Comparison of ENCODE assay signal across 9 cellular contexts in genomic region chr11:96045622-96046456, GRCh38.
DNase-seq lines count a peak whose midpoint lies in the region; ATAC-seq and TF ChIP-seq lines count a peak whose summit lies in the region.
"Had no signal": no experiment of that assay in that cellular context is flagged by ENCODE, and none has a peak within 500 bp of the region (broad histone marks: within the 10 kb centered on the region; RNA-seq: fewer than 3 reads in every experiment).

No MANE protein-coding gene starts in this region.

- no peaks in the 10 kb centered on the region for H3F3A ChIP-seq in SK-N-SH (replicated peaks; ENCODE audit: insufficient read depth)

- peaks cover 0 to 6% of the 10 kb centered on the region in 2 experiments for H3K36me3 ChIP-seq in SK-N-SH (replicated peaks in 1 of 2; ENCODE audit: control insufficient read depth in 1 of 2, insufficient read depth in 2 of 2, low read length in 1 of 2)

- no peak for DNase-seq in CD4-positive, alpha-beta T cell
- DNase-seq in SK-N-SH (peak; percentile 24), glomerular visceral epithelial cell (ENCODE audit: extremely low spot score) (peak; percentile 35), omental fat pad (ENCODE audit: low spot score) (peak; percentile 27)
- no peak for DNase-seq in activated CD4-positive, CD25-positive, alpha-beta regulatory T cell (lab: John Stamatoyannopoulos, UW)
- DNase-seq in stimulated activated CD4-positive, alpha-beta T cell treated with anti-CD3 and anti-CD28 coated beads, Interleukin-2, amount 100 ng/mL, for 48 hours = no peak
- DNase-seq: stimulated activated naive CD8-positive, alpha-beta T cell treated with anti-CD3 and anti-CD28 coated beads, Interleukin-15, amount 100 ng/mL, for 72 hours had no signal

- POLR2A ChIA-PET in CD4-positive, alpha-beta T cell (lab: Charles Lee) = interaction anchor here (1.0 kb wide), 1 partner anchor 297 kb away, joined by 3 read pairs; the partner anchor contains the start of gene MAML2
- POLR2A ChIA-PET in SK-N-SH (lab: Yijun Ruan, JAX) = no interaction called here

- 0 out of 4 replicates have a peak overlapping the region, but pooled peaks of 1 of the 2 experiments have one; percentile 9 for H3K4me3 ChIP-seq in SK-N-SH (ENCODE audit: low read depth in 2 of 2, low read length in 1 of 2)

- peaks cover 61% of the 10 kb centered on the region for H3K36me3 Mint-ChIP-seq in CD4-positive, alpha-beta T cell (ENCODE audit: low read depth)

- no peaks in the 10 kb centered on the region for H3K9me3 Mint-ChIP-seq in CD4-positive, alpha-beta T cell
- H3K9me3 Mint-ChIP-seq: stimulated activated naive CD8-positive, alpha-beta T cell treated with anti-CD3 and anti-CD28 coated beads, Interleukin-15, amount 100 ng/mL, for 72 hours had no signal

- peak; percentile 44 for TF ChIP-seq RAD21 in SK-N-SH (IDR thresholded peaks at IDR 0.05; ENCODE audit: low read length)

- peak overlapping the region; percentile 12 for H3K27ac Mint-ChIP-seq in CD4-positive, alpha-beta T cell

- H3K4me2 ChIP-seq in SK-N-SH = peak overlapping the region; percentile 58

- no peak for TF ChIP-seq CTCF in CD4-positive, alpha-beta T cell (IDR thresholded peaks at IDR 0.05)
- TF ChIP-seq CTCF in SK-N-SH (IDR thresholded peaks at IDR 0.05) (peak; percentile 50), omental fat pad (IDR thresholded peaks at IDR 0.05) (no peak)

- intact Hi-C loops in CD4-positive, alpha-beta T cell (cut with DNase I, micrococcal nuclease) = loop anchor here in 1 of 2 experiments (5.0 kb wide), 1 partner anchor 189 kb away; no protein-coding TSS in a partner anchor

- H3K4me3 Mint-ChIP-seq in CD4-positive, alpha-beta T cell = no peak overlapping the region

- CTCF ChIA-PET in CD4-positive, alpha-beta T cell (lab: Charles Lee) = interaction anchor here (0.7 to 1.6 kb wide), 2 partner anchors 10 to 34 kb away, joined by 3 to 4 read pairs; no protein-coding TSS in a partner anchor
- CTCF ChIA-PET in SK-N-SH (lab: Yijun Ruan, JAX) = interaction anchor here (1.0 to 1.6 kb wide), 2 partner anchors 10 to 297 kb away, joined by 3 to 13 read pairs; partner anchors contain the start of gene MAML2

- 0 out of 2 replicates have a peak overlapping the region, but pooled peaks have one; percentile 39 for H2AFZ ChIP-seq in SK-N-SH (ENCODE audit: low read depth)

- H3K27me3 Mint-ChIP-seq in CD4-positive, alpha-beta T cell = no peaks in the 10 kb centered on the region
- H3K27me3 Mint-ChIP-seq: stimulated activated naive CD8-positive, alpha-beta T cell treated with anti-CD3 and anti-CD28 coated beads, Interleukin-15, amount 100 ng/mL, for 72 hours had no signal

- H3K79me2 ChIP-seq in SK-N-SH (ENCODE audit: insufficient read depth) = peaks cover 44% of the 10 kb centered on the region

- no peaks in the 10 kb centered on the region for H3K27me3 ChIP-seq in CD4-positive, alpha-beta T cell (ENCODE audit: control insufficient read depth, insufficient read depth, low read length)
- no peaks in the 10 kb centered on the region for H3K27me3 ChIP-seq in SK-N-SH (ENCODE audit: insufficient read depth)

- H3K9ac ChIP-seq in SK-N-SH = peak overlapping the region; percentile 17; the same call in 1 of the 2 replicates

- peaks cover 65% of the 10 kb centered on the region for H3K4me1 Mint-ChIP-seq in CD4-positive, alpha-beta T cell (ENCODE audit: low read depth)

- WGBS in SK-N-SH (ENCODE audit: low lambda C conversion rate) = 42% methylated on average over 11 of the region's 11 CpGs

- no peaks in the 10 kb centered on the region for H3K9me2 ChIP-seq in SK-N-SH

- peak; percentile 18 to 63; a peak in 1 of 4 replicates for TF ChIP-seq EP300 in SK-N-SH (IDR thresholded peaks at IDR 0.05; ENCODE audit: borderline replicate concordance in 1 of 2, low read depth in 1 of 2, low read length in 1 of 2)

- no peaks in the 10 kb centered on the region for H4K20me1 ChIP-seq in SK-N-SH (ENCODE audit: insufficient read depth)

- ATAC-seq in CD4-positive, alpha-beta T cell (ENCODE audit: poor library complexity) = no peak
- ATAC-seq in omental fat pad (ENCODE audit: low FRiP score) (peak; percentile 85), HG02938 (IDR thresholded peaks at IDR 0.05; ENCODE audit: unreplicated experiment) (no peak), GM18517 (IDR thresholded peaks at IDR 0.05; ENCODE audit: unreplicated experiment) (no peak)

- H3K9me3 ChIP-seq in CD4-positive, alpha-beta T cell (ENCODE audit: control insufficient read depth, low read length) = no peaks in the 10 kb centered on the region
- H3K9me3 ChIP-seq in SK-N-SH = no peaks in the 10 kb centered on the region

- no peak overlapping the region for H3K27ac ChIP-seq in CD4-positive, alpha-beta T cell (ENCODE audit: low read depth, low read length)
- peak overlapping the region; percentile 72 to 86 for H3K27ac ChIP-seq in SK-N-SH (ENCODE audit: low read depth in 2 of 2, low read length in 1 of 2)

- H3K4me1 ChIP-seq in SK-N-SH (ENCODE audit: control insufficient read depth in 1 of 2, insufficient read depth in 2 of 2, low read depth in 1 of 2, low read length in 1 of 2) = peaks cover 10 to 18% of the 10 kb centered on the region in 2 experiments; a peak in 2 of 4 replicates

TF ChIP-seq in SK-N-SH, 30 proteins besides CTCF, POLR2A, EP300 and RAD21 (continues in another document):
- TF ChIP-seq, protein P1, sequence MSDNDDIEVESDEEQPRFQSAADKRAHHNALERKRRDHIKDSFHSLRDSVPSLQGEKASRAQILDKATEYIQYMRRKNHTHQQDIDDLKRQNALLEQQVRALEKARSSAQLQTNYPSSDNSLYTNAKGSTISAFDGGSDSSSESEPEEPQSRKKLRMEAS (IDR thresholded peaks at IDR 0.05; ENCODE audit: low read depth) = peak; percentile 57; the same call in 1 of the 2 replicates
- TF ChIP-seq ZBTB33 (IDR thresholded peaks at IDR 0.05; ENCODE audit: borderline replicate concordance, low read depth) (no peak), TEAD4 (IDR thresholded peaks at IDR 0.05; ENCODE audit: borderline replicate concordance, insufficient read depth) (peak; percentile 81), SIN3A (IDR thresholded peaks at IDR 0.05; ENCODE audit: borderline replicate concordance, low read depth, low read length) (peak; percentile 52; the same call in 1 of the 2 replicates), IRF3 (IDR thresholded peaks at IDR 0.05; ENCODE audit: low read depth, low read length) (no peak), GATA2 (CRISPR knock-in tag; IDR thresholded peaks at IDR 0.05) (no peak), NFIC (IDR thresholded peaks at IDR 0.05; ENCODE audit: borderline replicate concordance) (peak; percentile 59), POLR2AphosphoS5 (IDR thresholded peaks at IDR 0.05; ENCODE audit: low read depth, low read length) (peak; percentile 66), JUND (IDR thresholded peaks at IDR 0.05) (0 out of 2 replicates have a peak, but pooled peaks have one; percentile 31), TAF1 (IDR thresholded peaks at IDR 0.05; ENCODE audit: borderline replicate concordance, low read depth, low read length) (no peak), REST (IDR thresholded peaks at IDR 0.05; ENCODE audit: low read depth, low read length) (no peak; the same call in 1 of the 2 replicates), EZH2phosphoT487 (IDR thresholded peaks at IDR 0.05; ENCODE audit: borderline replicate concordance, low read depth) (no peak)

Comparison
In these comparisons a context has a peak if more than half of its experiments do, and no peak if none do; other contexts are left out.
1. DNase-seq: peak in SK-N-SH (single experiment), glomerular visceral epithelial cell (single experiment) and omental fat pad (single experiment); none in CD4-positive, alpha-beta T cell (0 of 10), activated CD4-positive, CD25-positive, alpha-beta regulatory T cell (0 of 4) and stimulated activated CD4-positive, alpha-beta T cell treated with anti-CD3 and anti-CD28 coated beads, Interleukin-2, amount 100 ng/mL, for 48 hours (0 of 2).